ENCODE assay signal across 8 cellular contexts in genomic region chr19:15177269-15178116, GRCh38. TPM values are rescaled to one million over a fixed set of nuclear protein-coding genes. Genes with fewer than 3 reads are reported as not detected.
DNase-seq lines count a peak whose midpoint lies in the region; ATAC-seq and TF ChIP-seq lines count a peak whose summit lies in the region.

No MANE protein-coding gene starts in this region.

- no peaks in the 10 kb centered on the region for H3K27me3 ChIP-seq in A673 (replicated peaks; ENCODE audit: insufficient read depth, low read depth, low read length, poor library complexity)
- H3K27me3 ChIP-seq in uterus: no peaks in the 10 kb centered on the region

- H3K9me3 ChIP-seq in A673 (ENCODE audit: low read depth, low read length, poor library complexity, severe bottlenecking) (no peaks in the 10 kb centered on the region), uterus (no peaks in the 10 kb centered on the region)

- peaks cover 4 to 6% (median 5%) of the 10 kb centered on the region in 3 donors for H3K4me1 Mint-ChIP-seq in T-cell
- H3K4me1 Mint-ChIP-seq in activated naive CD8-positive, alpha-beta T cell treated with anti-CD3 and anti-CD28 coated beads, Interleukin-2, amount 10 ng/mL, durations not matched to agents 7 days and 5 days: peaks cover 7% of the 10 kb centered on the region

- H3K27ac ChIP-seq in A673 (ENCODE audit: low read depth, low read length, poor library complexity, severe bottlenecking): no peak overlapping the region
- H3K27ac ChIP-seq in uterus: peak overlapping the region in 1 of 2 donors; percentile 17

- H3K27ac Mint-ChIP-seq in T-cell: no peak overlapping the region
- H3K27ac Mint-ChIP-seq in activated naive CD8-positive, alpha-beta T cell treated with anti-CD3 and anti-CD28 coated beads, Interleukin-2, amount 10 ng/mL, durations not matched to agents 7 days and 5 days: peak overlapping the region; percentile 15

- intact Hi-C loops in A673 (cut with micrococcal nuclease; ENCODE audit: unreplicated experiment) (loop anchor here (1.0 to 2.0 kb wide), 2 partner anchors 73 to 379 kb away; no protein-coding TSS in a partner anchor), left cardiac atrium (cut with DNase I) (loop anchor here (1.0 to 5.0 kb wide), 3 partner anchors 85 to 380 kb away; no protein-coding TSS in a partner anchor), uterus (cut with DNase I; ENCODE audit: low total_unique reads) (loop anchor here (5.0 kb wide), 1 partner anchor 380 kb away; no protein-coding TSS in a partner anchor)

- peak; percentile 62 for ATAC-seq in GM18907 (IDR thresholded peaks at IDR 0.05; ENCODE audit: unreplicated experiment)
- ATAC-seq in T-cell (replicated peaks in 1 of 4): peak; percentile 96 to 98 (median 96)
- ATAC-seq in activated naive CD8-positive, alpha-beta T cell treated with anti-CD3 and anti-CD28 coated beads, Interleukin-2, amount 10 ng/mL, durations not matched to agents 7 days and 5 days (ENCODE audit: low read depth): peak; percentile 93
- peak; percentile 83 to 90 for ATAC-seq in left cardiac atrium

- no peaks in the 10 kb centered on the region for H3K36me3 Mint-ChIP-seq in T-cell
- no peaks in the 10 kb centered on the region for H3K36me3 Mint-ChIP-seq in activated naive CD8-positive, alpha-beta T cell treated with anti-CD3 and anti-CD28 coated beads, Interleukin-2, amount 10 ng/mL, durations not matched to agents 7 days and 5 days

- H3K4me1 ChIP-seq in A673 (ENCODE audit: insufficient read depth, low read length, poor library complexity, severe bottlenecking): peaks cover 17% of the 10 kb centered on the region
- H3K4me1 ChIP-seq in uterus: no peaks in the 10 kb centered on the region

- peak in 1 of 2 donors; percentile 22 for TF ChIP-seq POLR2A in uterus (IDR thresholded peaks at IDR 0.05)

- CTCF ChIA-PET in A673 (lab: Charles Lee) (interaction anchor here (0.6 to 1.8 kb wide), 7 partner anchors 9 to 378 kb away, joined by 3 to 7 read pairs (median 3); partner anchors contain the start of gene AKAP8L), T-cell (lab: Charles Lee) (interaction anchor here (0.6 to 0.9 kb wide), 2 partner anchors 9 to 31 kb away, joined by 3 to 4 read pairs; no protein-coding TSS in a partner anchor)

- peak overlapping the region; percentile 41 for H3K4me3 ChIP-seq in A673 (ENCODE audit: low read depth, low read length, poor library complexity, severe bottlenecking)
- H3K4me3 ChIP-seq in uterus: no peak overlapping the region

- DNase-seq in A673 (ENCODE audit: low spot score) (peak; percentile 89), MV-4-11 (lab: John Stamatoyannopoulos, UW) (peak; percentile 77), T-cell (peak; percentile 60 to 86 (median 76)), left cardiac atrium (peak; percentile 85), putamen (ENCODE audit: low spot score) (peak; percentile 54), uterus (peak; percentile 63 to 81)
- DNase-seq in activated naive CD8-positive, alpha-beta T cell treated with anti-CD3 and anti-CD28 coated beads, Interleukin-2, amount 10 ng/mL, durations not matched to agents 7 days and 5 days: peak; percentile 92

- POLR2A ChIA-PET in A673 (lab: Charles Lee; ENCODE audit: low non-redundant PET) (interaction anchor here (0.7 kb wide), 1 partner anchor 241 kb away, joined by 3 read pairs; no protein-coding TSS in a partner anchor), T-cell (lab: Charles Lee) (interaction anchor here in 1 of 2 donors (0.7 kb wide), 1 partner anchor 10 kb away, joined by 9 read pairs; no protein-coding TSS in a partner anchor)
- POLR2A ChIA-PET in activated naive CD8-positive, alpha-beta T cell treated with anti-CD3 and anti-CD28 coated beads, Interleukin-2, amount 10 ng/mL, durations not matched to agents 7 days and 5 days (lab: Charles Lee): interaction anchor here (1.1 kb wide), 1 partner anchor 378 kb away, joined by 3 read pairs; no protein-coding TSS in a partner anchor

- H3K9me3 Mint-ChIP-seq in T-cell: no peaks in the 10 kb centered on the region
- H3K9me3 Mint-ChIP-seq in activated naive CD8-positive, alpha-beta T cell treated with anti-CD3 and anti-CD28 coated beads, Interleukin-2, amount 10 ng/mL, durations not matched to agents 7 days and 5 days: no peaks in the 10 kb centered on the region

- TF ChIP-seq CTCF in A673 (conservative IDR thresholded peaks at IDR 0.05; ENCODE audit: low read depth, low read length): peak; percentile 85
- TF ChIP-seq CTCF in uterus (IDR thresholded peaks at IDR 0.05): peak; percentile 92 to 99 (median 98)

- H3K4me3 Mint-ChIP-seq in T-cell: peak overlapping the region; percentile 7 to 69 (median 53)
- H3K4me3 Mint-ChIP-seq in activated naive CD8-positive, alpha-beta T cell treated with anti-CD3 and anti-CD28 coated beads, Interleukin-2, amount 10 ng/mL, durations not matched to agents 7 days and 5 days: peak overlapping the region; percentile 69

- peaks cover 19 to 21% of the 10 kb centered on the region in 2 donors for H3K27me3 Mint-ChIP-seq in T-cell
- peaks cover 7% of the 10 kb centered on the region for H3K27me3 Mint-ChIP-seq in activated naive CD8-positive, alpha-beta T cell treated with anti-CD3 and anti-CD28 coated beads, Interleukin-2, amount 10 ng/mL, durations not matched to agents 7 days and 5 days

- H3K36me3 ChIP-seq in A673 (ENCODE audit: insufficient read depth, low read length, poor library complexity, severe bottlenecking) (peaks cover 8% of the 10 kb centered on the region), uterus (no peaks in the 10 kb centered on the region)

- no TSS peak for BruUV-seq in A673 (replicated peaks; lab: Mats Ljungman, UMichigan)

RNA-seq across cellular contexts. Expression of gene NOTCH3, which starts 23.3 kb away (rescaled TPM):
- total RNA-seq in A673 (2021): 19.7 and 41.9 TPM in 2 replicates
- under 1 TPM in 4 of 5 donors, not detected in 1; 0.16 to 0.85 (median 0.48) TPM for total RNA-seq in T-cell
- total RNA-seq in activated naive CD8-positive, alpha-beta T cell treated with anti-CD3 and anti-CD28 coated beads, Interleukin-2, amount 10 ng/mL, durations not matched to agents 7 days and 5 days: under 1 TPM; 0.22 to 0.31 TPM
- 10 to 100 TPM; 34.4 to 35.4 TPM for total RNA-seq in left cardiac atrium
- total RNA-seq in uterus: 100 to 1,000 TPM in 2 of 4 donors, 10 to 100 TPM in 1, 1 to 10 TPM in 1; 9.4 to 166 (median 96.9) TPM

RNA-seq across cellular contexts. Expression of gene EPHX3, which starts 54.8 kb away (rescaled TPM):
- 0.73 and 1.2 TPM in 2 replicates for total RNA-seq in A673 (2021)
- total RNA-seq in T-cell: under 1 TPM in 1 of 5 donors, not detected in 4; 0.23 TPM
- total RNA-seq in activated naive CD8-positive, alpha-beta T cell treated with anti-CD3 and anti-CD28 coated beads, Interleukin-2, amount 10 ng/mL, durations not matched to agents 7 days and 5 days: not detected
- under 1 TPM in 1 of 2 donors, not detected in 1; 0.21 TPM for total RNA-seq in left cardiac atrium
- under 1 TPM in 2 of 4 donors, not detected in 2; 0.35 to 0.64 TPM for total RNA-seq in uterus

Comparison
In these comparisons a context has a peak if more than half of its experiments do, and no peak if none do; other contexts are left out.
1. RNA of gene NOTCH3, which starts 23.3 kb away (total RNA-seq): 9.4 to 166 TPM in uterus, 34.4 to 35.4 TPM in left cardiac atrium and 19.7 to 41.9 TPM in A673; 0.16 to 0.85 TPM in T-cell and 0.22 to 0.31 TPM in activated naive CD8-positive, alpha-beta T cell treated with anti-CD3 and anti-CD28 coated beads, Interleukin-2, amount 10 ng/mL, durations not matched to agents 7 days and 5 days; every median in the first group is over 4 times any median in the second.
2. Peak in every context shown above with its lines, with median percentiles within 50 percentile points of each other: DNase-seq and ATAC-seq.